ENCODE assay signal across 8 cellular contexts in the genomic region with DNA sequence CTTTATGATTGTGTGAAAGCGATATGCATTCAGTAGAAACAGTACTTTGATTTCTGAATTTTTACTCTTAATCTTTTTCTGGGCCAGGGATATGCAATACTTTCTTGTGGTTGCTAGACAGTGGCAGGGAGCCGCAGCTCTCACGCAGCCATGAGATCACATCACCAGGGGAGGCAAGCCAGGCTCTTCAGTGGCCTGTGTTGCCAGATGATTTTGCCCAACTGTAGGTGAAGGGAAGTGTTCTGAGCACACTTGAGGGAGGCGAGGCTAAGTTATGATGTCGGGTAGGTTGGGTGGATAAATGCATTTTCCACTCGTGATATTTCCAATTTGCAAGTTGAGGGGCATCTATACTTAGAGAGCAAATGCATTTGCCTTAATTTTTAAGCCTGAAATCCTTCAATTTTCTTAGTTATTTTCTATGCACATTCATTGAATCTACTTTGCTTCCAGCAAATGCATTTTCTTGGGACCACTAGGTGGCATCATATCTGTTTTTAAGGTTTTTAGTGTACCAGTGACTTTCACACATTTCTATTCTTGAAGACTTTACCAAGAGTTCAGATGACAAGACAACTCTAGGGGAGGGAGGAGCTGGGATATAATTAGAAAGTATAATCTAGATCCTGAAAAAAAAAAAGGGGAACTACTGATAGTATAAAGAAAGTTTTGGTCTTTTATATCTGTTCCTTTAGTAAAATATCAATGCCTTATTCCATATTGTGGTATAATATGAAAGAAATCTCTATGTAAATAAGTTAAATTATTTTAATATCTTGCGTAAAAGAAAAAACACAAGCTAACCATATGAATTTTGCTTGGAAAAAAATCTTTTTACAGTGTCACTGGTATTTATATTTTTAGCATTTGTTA.
DNase-seq lines count a peak whose midpoint lies in the region; ATAC-seq and TF ChIP-seq lines count a peak whose summit lies in the region.

No MANE protein-coding gene starts in this region.

- no peak for ATAC-seq in DND-41 (ENCODE audit: insufficient read depth, low read depth)
- ATAC-seq in GM19452 (IDR thresholded peaks at IDR 0.05; ENCODE audit: unreplicated experiment): no peak

- no peaks in the 10 kb centered on the region for H4K20me1 ChIP-seq in DND-41 (ENCODE audit: insufficient read depth, low read length)
- no peaks in the 10 kb centered on the region for H4K20me1 ChIP-seq in smooth muscle cell (ENCODE audit: low read depth)

- H3K36me3 ChIP-seq in DND-41 (ENCODE audit: insufficient read depth, low read length) (no peaks in the 10 kb centered on the region), smooth muscle cell (ENCODE audit: low read depth) (no peaks in the 10 kb centered on the region)

- no peak overlapping the region for H2AFZ ChIP-seq in DND-41 (ENCODE audit: low read depth, low read length)
- no peak overlapping the region for H2AFZ ChIP-seq in smooth muscle cell (ENCODE audit: low read depth)

- H3K27ac ChIP-seq in DND-41 (ENCODE audit: low read length) (no peak overlapping the region), smooth muscle cell (ENCODE audit: low read depth) (no peak overlapping the region)

- TF ChIP-seq CTCF in DND-41 (IDR thresholded peaks at IDR 0.05; ENCODE audit: borderline replicate concordance, extremely low read depth, low read length, poor library complexity, severe bottlenecking) (peak; percentile 69), fibroblast of pulmonary artery (IDR thresholded peaks at IDR 0.05; ENCODE audit: low read length, missing control alignments) (peak; percentile 70), smooth muscle cell (IDR thresholded peaks at IDR 0.05; ENCODE audit: borderline replicate concordance, insufficient read depth, poor library complexity, severe bottlenecking) (peak; percentile 59)

- H3K9ac ChIP-seq in DND-41 (ENCODE audit: low read depth, low read length) (no peak overlapping the region), smooth muscle cell (ENCODE audit: low read depth) (no peak overlapping the region)

- H3K27me3 ChIP-seq in DND-41 (ENCODE audit: insufficient read depth, low read length, poor library complexity) (no peaks in the 10 kb centered on the region), smooth muscle cell (ENCODE audit: low read depth) (no peaks in the 10 kb centered on the region)

- DNase-seq in DND-41 (no peak), HT-29 (ENCODE audit: low spot score) (peak; percentile 11), RPMI8226 (peak; percentile 53), fibroblast of pulmonary artery (ENCODE audit: low read depth) (peak; percentile 77), smooth muscle cell (lab: John Stamatoyannopoulos, UW; ENCODE audit: unreplicated experiment) (no peak), cortex of kidney (lab: John Stamatoyannopoulos, UW) (no peak), NCI-H446 treated with DMSO at 0.1 percent for 48 hours (lab: John Stamatoyannopoulos, UW) (no peak)

- H3K4me1 ChIP-seq in DND-41 (ENCODE audit: insufficient read depth, low read length) (no peaks in the 10 kb centered on the region), smooth muscle cell (ENCODE audit: low read depth) (no peaks in the 10 kb centered on the region)

- H3F3A ChIP-seq in smooth muscle cell (ENCODE audit: low read depth): no peaks in the 10 kb centered on the region

- H3K9me3 ChIP-seq in DND-41 (ENCODE audit: insufficient read depth, low read length, severe bottlenecking) (no peaks in the 10 kb centered on the region), smooth muscle cell (replicated peaks; ENCODE audit: low read depth) (no peaks in the 10 kb centered on the region)

- H3K4me3 ChIP-seq in DND-41 (ENCODE audit: low read depth in 1 of 2, low read length in 2 of 2): no peak overlapping the region
- no peak overlapping the region for H3K4me3 ChIP-seq in fibroblast of pulmonary artery (replicated peaks; ENCODE audit: low read depth, low read length)
- no peak overlapping the region for H3K4me3 ChIP-seq in smooth muscle cell

- WGBS in smooth muscle cell (ENCODE audit: low lambda C conversion rate): 56% methylated on average over 7 of the region's 7 CpGs

- H3K4me2 ChIP-seq in DND-41 (ENCODE audit: insufficient read depth, low read length): no peak overlapping the region
- H3K4me2 ChIP-seq in smooth muscle cell: no peak overlapping the region

- no peaks in the 10 kb centered on the region for H3K79me2 ChIP-seq in DND-41 (ENCODE audit: insufficient read depth, low read length)
- no peaks in the 10 kb centered on the region for H3K79me2 ChIP-seq in smooth muscle cell (ENCODE audit: low read depth)

Comparison
In these comparisons a context has a peak if more than half of its experiments do, and no peak if none do; other contexts are left out.
1. DNase-seq: peak in HT-29 (single experiment), RPMI8226 (single experiment) and fibroblast of pulmonary artery (single experiment); none in DND-41 (single experiment), smooth muscle cell (single experiment), cortex of kidney (single experiment) and NCI-H446 treated with DMSO at 0.1 percent for 48 hours (single experiment).
2. Peak in every context shown above with its lines, with median percentiles within 50 percentile points of each other: CTCF ChIP-seq.